22 cellular contexts compared by ENCODE assay signal in the genomic region with DNA sequence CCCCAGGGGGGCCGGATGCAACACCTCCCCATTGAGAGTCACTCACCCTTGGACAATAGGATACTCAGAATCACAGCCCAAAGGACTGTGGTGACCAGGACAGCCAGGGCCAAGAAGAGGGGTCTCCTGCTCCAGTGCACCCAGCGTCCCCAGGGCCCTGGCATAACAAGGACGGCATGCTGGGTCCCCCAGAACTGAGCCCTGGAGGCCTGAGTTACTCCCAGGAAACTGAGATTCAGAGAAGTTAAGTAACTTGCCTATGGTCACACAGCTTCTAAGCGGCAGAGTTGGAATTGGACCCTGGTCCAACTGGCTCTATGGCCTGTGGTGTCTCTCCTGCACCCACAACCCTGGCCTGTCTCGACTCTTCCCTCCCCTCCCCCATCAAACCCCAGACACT. TPM values are rescaled to one million over a fixed set of nuclear protein-coding genes. Genes with fewer than 3 reads are reported as not detected.
DNase-seq lines count a peak whose midpoint lies in the region; FAIRE-seq and TF ChIP-seq lines count a peak whose summit lies in the region.
"Had no signal": no experiment of that assay in that cellular context is flagged by ENCODE, and none has a peak within 500 bp of the region (broad histone marks: within the 10 kb centered on the region; RNA-seq: fewer than 3 reads in every experiment).

No MANE protein-coding gene starts in this region.

- no peak overlapping the region for H3K4ac ChIP-seq in H1 (replicated peaks; ENCODE audit: insufficient read length, low read depth, low read length)
- H3K4ac ChIP-seq in neuronal stem cell (ENCODE audit: low read length) = no peak overlapping the region

- H3K79me1 ChIP-seq in H1 (ENCODE audit: low read depth, low read length) (no peaks in the 10 kb centered on the region), neuronal stem cell (ENCODE audit: low read depth, low read length) (no peaks in the 10 kb centered on the region)

- no peak overlapping the region for H2BK12ac ChIP-seq in H1 (ENCODE audit: low read depth, low read length)
- H2BK12ac ChIP-seq in neuronal stem cell (ENCODE audit: low read length) = no peak overlapping the region

- H3K4me3 ChIP-seq in H1 (ENCODE audit: extremely low read depth in 1 of 4, insufficient read depth in 2 of 4, low read depth in 3 of 4, low read length in 4 of 4) (no peak overlapping the region), neuronal stem cell (ENCODE audit: low read length in 2 of 2) (no peak overlapping the region), prostate gland (no peak overlapping the region)
- H3K4me3 ChIP-seq: BLaER1 treated with 17β-estradiol and CSF1 and Interleukin-3, amounts not matched to agents 10 nM and 100 nM; GM12878; SJSA1 had no signal

- H3K4me1 Mint-ChIP-seq in Calu3 (ENCODE audit: low read depth, unreplicated experiment) = no peaks in the 10 kb centered on the region

- TF ChIP-seq RAD21 in H1 (IDR thresholded peaks at IDR 0.05 in 1 of 2, conservative IDR thresholded peaks at IDR 0.05 in 1 of 2; ENCODE audit: low read depth in 2 of 2, low read length in 2 of 2) = no peak

- H3K9ac ChIP-seq in H1 (replicated peaks in 1 of 4; ENCODE audit: extremely low read depth in 1 of 4, low read depth in 3 of 4, low read length in 3 of 4) (no peak overlapping the region), neuronal stem cell (ENCODE audit: low read depth, low read length, poor library complexity) (no peak overlapping the region)
- H3K9ac ChIP-seq: BLaER1 treated with 17β-estradiol and CSF1 and Interleukin-3, amounts not matched to agents 10 nM and 100 nM had no signal

- H2BK15ac ChIP-seq in H1 (ENCODE audit: low read length) (no peak overlapping the region), neuronal stem cell (ENCODE audit: low read length) (no peak overlapping the region)

- intact Hi-C loops in Calu3 (cut with micrococcal nuclease; ENCODE audit: unreplicated experiment) (no loop called here), prostate gland (cut with DNase I) (no loop called here)

- H2BK20ac ChIP-seq in H1 (ENCODE audit: low read length) = no peak overlapping the region

- TF ChIP-seq POLR2A in H1 (IDR thresholded peaks at IDR 0.05; ENCODE audit: control extremely low read depth in 1 of 2, low read depth in 2 of 2, low read length in 2 of 2) (no peak), prostate gland (IDR thresholded peaks at IDR 0.05) (no peak)

- H3K56ac ChIP-seq in H1 (replicated peaks; ENCODE audit: insufficient read length, low read depth, low read length) = no peak overlapping the region

- H2BK5ac ChIP-seq in H1 (ENCODE audit: low read depth, low read length) (no peak overlapping the region), neuronal stem cell (ENCODE audit: low read length) (no peak overlapping the region)

- no peaks in the 10 kb centered on the region for H3K9me3 ChIP-seq in H1 (ENCODE audit: insufficient read depth in 2 of 2, low read depth in 1 of 2, low read length in 1 of 2)
- H3K9me3 ChIP-seq in neuronal stem cell (replicated peaks in 1 of 2; ENCODE audit: control insufficient read depth in 2 of 2, insufficient read depth in 1 of 2, low read depth in 1 of 2, low read length in 2 of 2) = peaks cover 0 to 2% of the 10 kb centered on the region in 2 donors
- no peaks in the 10 kb centered on the region for H3K9me3 ChIP-seq in prostate gland
- H3K9me3 ChIP-seq: Caco-2, SJSA1 had no signal

- TF ChIP-seq CTCF in H1 (IDR thresholded peaks at IDR 0.05; ENCODE audit: control extremely low read depth in 1 of 3, insufficient read depth in 1 of 3, low read depth in 1 of 3, low read length in 3 of 3) = no peak
- no peak for TF ChIP-seq CTCF in Calu3 (IDR thresholded peaks at IDR 0.05; ENCODE audit: unreplicated experiment)
- TF ChIP-seq CTCF in prostate gland (IDR thresholded peaks at IDR 0.05) = no peak

- no peak overlapping the region for H3K4me3 Mint-ChIP-seq in Calu3 (ENCODE audit: low read depth, unreplicated experiment)

- H3K4me1 ChIP-seq in H1 (replicated peaks in 1 of 4; ENCODE audit: control insufficient read depth in 3 of 4, insufficient read depth in 4 of 4, low read length in 3 of 4) = peaks cover 0 to 15% (median 9%) of the 10 kb centered on the region in 4 experiments; a peak in 6 of 7 replicates
- H3K4me1 ChIP-seq in neuronal stem cell (ENCODE audit: control insufficient read depth in 2 of 2, insufficient read depth in 1 of 2, low read depth in 1 of 2, low read length in 2 of 2) = no peaks in the 10 kb centered on the region
- no peaks in the 10 kb centered on the region for H3K4me1 ChIP-seq in prostate gland (replicated peaks)
- H3K4me1 ChIP-seq: Caco-2, SJSA1 had no signal

- H3K9me3 Mint-ChIP-seq in Calu3 (ENCODE audit: low read depth, unreplicated experiment) = no peaks in the 10 kb centered on the region

- H4K91ac ChIP-seq in H1 (replicated peaks; ENCODE audit: insufficient read length, low read length) = no peak overlapping the region
- no peak overlapping the region for H4K91ac ChIP-seq in neuronal stem cell (ENCODE audit: low read depth, low read length, poor library complexity)

- H3K14ac ChIP-seq in H1 (ENCODE audit: insufficient read length) (no peak overlapping the region), neuronal stem cell (ENCODE audit: low read length) (peak overlapping the region; percentile 56)

- no peak overlapping the region for H3K4me2 ChIP-seq in H1 (ENCODE audit: insufficient read depth in 1 of 2, low read depth in 2 of 2, low read length in 2 of 2)
- no peak overlapping the region for H3K4me2 ChIP-seq in neuronal stem cell (ENCODE audit: insufficient read depth, low read length, poor library complexity, severe bottlenecking)

- H3K36me3 ChIP-seq in H1 (ENCODE audit: control insufficient read depth in 2 of 4, insufficient read depth in 4 of 4, low read length in 3 of 4) (no peaks in the 10 kb centered on the region), neuronal stem cell (replicated peaks in 1 of 2; ENCODE audit: control insufficient read depth in 2 of 2, insufficient read depth in 2 of 2, low read length in 2 of 2) (no peaks in the 10 kb centered on the region), prostate gland (no peaks in the 10 kb centered on the region)
- H3K36me3 ChIP-seq: BLaER1 treated with 17β-estradiol and CSF1 and Interleukin-3, amounts not matched to agents 10 nM and 100 nM; SJSA1 had no signal

- H3K79me2 ChIP-seq in H1 (ENCODE audit: control insufficient read depth in 1 of 2, insufficient read depth in 2 of 2, low read length in 2 of 2) = no peaks in the 10 kb centered on the region

- H4K8ac ChIP-seq in H1 (ENCODE audit: extremely low read depth, insufficient read depth, low read length) (no peak overlapping the region; the same call in 1 of the 2 replicates), neuronal stem cell (ENCODE audit: low read depth, low read length) (no peak overlapping the region)

- CTCF ChIA-PET in H1 (lab: Charles Lee; ENCODE audit: partially characterized antibody) = no interaction called here
- CTCF ChIA-PET in Calu3 (lab: Charles Lee) = no interaction called here

- H4K5ac ChIP-seq in H1 (ENCODE audit: insufficient read length, low read depth, low read length) = no peak overlapping the region

- peaks cover 8% of the 10 kb centered on the region; the same call in 1 of the 2 replicates for H3K23me2 ChIP-seq in H1 (ENCODE audit: low read depth, low read length)

- TF ChIP-seq EP300 in H1 (IDR thresholded peaks at IDR 0.05; ENCODE audit: borderline replicate concordance in 1 of 2, low read depth in 2 of 2, low read length in 2 of 2) = no peak

- H3K27ac ChIP-seq in H1 (ENCODE audit: low read depth, low read length) = no peak overlapping the region
- no peak overlapping the region for H3K27ac ChIP-seq in neuronal stem cell (replicated peaks; ENCODE audit: low read length)
- H3K27ac ChIP-seq in prostate gland = no peak overlapping the region
- H3K27ac ChIP-seq: HL-60, SJSA1 had no signal

- H2BK120ac ChIP-seq in H1 (replicated peaks; ENCODE audit: low read depth, low read length) (no peak overlapping the region), neuronal stem cell (ENCODE audit: low read depth, low read length) (no peak overlapping the region)

- FAIRE-seq in H1 (lab: Jason Lieb, UNC) = no peak
- FAIRE-seq: GM12878, RCC 7860 had no signal

- POLR2A ChIA-PET in H1 (lab: Charles Lee; ENCODE audit: partially characterized antibody) = interaction anchor here (0.5 kb wide), 1 partner anchor 208 kb away, joined by 5 read pairs; no protein-coding TSS in a partner anchor

- H3K27me3 ChIP-seq in H1 (replicated peaks in 1 of 4; ENCODE audit: control insufficient read depth in 3 of 4, extremely low read depth in 1 of 4, insufficient read depth in 3 of 4, low read length in 3 of 4) (peaks cover 27 to 45% (median 44%) of the 10 kb centered on the region in 4 experiments), neuronal stem cell (ENCODE audit: control insufficient read depth in 3 of 3, insufficient read depth in 3 of 3, low read depth in 1 of 3, low read length in 3 of 3) (peaks cover 20 to 53% (median 52%) of the 10 kb centered on the region in 3 experiments), prostate gland (replicated peaks; ENCODE audit: insufficient read depth) (peaks cover 22% of the 10 kb centered on the region)

- H3K18ac ChIP-seq in H1 (ENCODE audit: extremely low read depth, low read length) (no peak overlapping the region), neuronal stem cell (ENCODE audit: low read length) (peak overlapping the region; percentile 17)

- H2AFZ ChIP-seq in H1 (ENCODE audit: low read length) (no peak overlapping the region), neuronal stem cell (ENCODE audit: low read length) (no peak overlapping the region)

- H3K23ac ChIP-seq in H1 (ENCODE audit: insufficient read length) = no peak overlapping the region
- no peak overlapping the region for H3K23ac ChIP-seq in neuronal stem cell (ENCODE audit: low read depth, low read length, poor library complexity)

- peaks cover 0 to 3% of the 10 kb centered on the region in 2 experiments for H4K20me1 ChIP-seq in H1 (replicated peaks in 1 of 2; ENCODE audit: control insufficient read depth in 1 of 2, insufficient read depth in 2 of 2, low read length in 2 of 2)
- H4K20me1 ChIP-seq: BLaER1 treated with 17β-estradiol and CSF1 and Interleukin-3, amounts not matched to agents 10 nM and 100 nM had no signal

- H2AK5ac ChIP-seq in H1 (ENCODE audit: low read depth, low read length) = no peak overlapping the region
- H2AK5ac ChIP-seq in neuronal stem cell (ENCODE audit: low read depth, low read length) = no peak overlapping the region

- H3K36me3 Mint-ChIP-seq in Calu3 (ENCODE audit: insufficient read depth, unreplicated experiment) = no peaks in the 10 kb centered on the region
- H3K36me3 Mint-ChIP-seq: CD4-positive, alpha-beta memory T cell had no signal

- WGBS in H1 (ENCODE audit: extremely low coverage in 1 of 2, insufficient coverage in 1 of 2, insufficient read length in 1 of 2, insufficient replicate concordance in 2 of 2, low coverage in 1 of 2, low lambda C conversion rate in 2 of 2, missing lambda C conversion rate in 1 of 2), 2 experiments = 79% methylated on average over 5 of the region's 5 CpGs; no CpG with 5 or more reads in 1 of the 2 experiments
- WGBS in neuronal stem cell (ENCODE audit: extremely low coverage in 2 of 2, insufficient read length in 2 of 2, insufficient replicate concordance in 1 of 2), 2 donors = no CpG with 5 or more reads among the region's 5 CpGs
- WGBS in prostate gland = 61% methylated on average over 5 of the region's 5 CpGs

- H3K27ac Mint-ChIP-seq in Calu3 (ENCODE audit: unreplicated experiment) = no peak overlapping the region
- H3K27ac Mint-ChIP-seq: CD4-positive, alpha-beta memory T cell; H9 had no signal

- peaks cover 80% of the 10 kb centered on the region for H3K27me3 Mint-ChIP-seq in Calu3 (ENCODE audit: unreplicated experiment)

- DNase-seq in H1 (ENCODE audit: low read depth in 1 of 2, low spot score in 2 of 2) (no peak), neuronal stem cell (ENCODE audit: low spot score) (no peak), Calu3 (no peak), prostate gland (ENCODE audit: low spot score) (no peak)
- DNase-seq: Caco-2; CD4-positive, alpha-beta memory T cell; DND-41; H9; KG1; NCI-H1092; NCI-H1436; NCI-H187 treated with DMSO at 0.1 percent for 48 hours; NCI-H2107; NCI-H446 treated with DMSO at 0.1 percent for 48 hours; NCI-H526 treated with DMSO at 0.1 percent for 48 hours; OCI-M1 had no signal

- no TSS peak for BruUV-seq in Calu3 (replicated peaks; lab: Mats Ljungman, UMichigan)

RNA-seq across cellular contexts. Expression of a gene that starts 0.3 kb away (rescaled TPM):
- 0.35 and 1.0 TPM in 2 replicates for total RNA-seq in H1 (2021; fragmentation: NEBNext Ultra II Directional; extraction: Animal tissue kit (Norgen Biotek cat#: 25700))
- 2.9 and 3.2 TPM in 2 replicates for polyA plus RNA-seq in H1 (2011; rRNA removed)
- polyA plus RNA-seq in H1 (2011; cell fraction: cytosol; rRNA removed) = 2.8 TPM
- polyA plus RNA-seq in H1 (2011; cell fraction: nucleus; rRNA removed) = 2.7 TPM
- 0.69 to 1.7 TPM (median 1.1 TPM) in 4 replicates for polyA plus RNA-seq in H1 (2012, experiment 1 of 2)
- polyA plus RNA-seq in H1 (2012, experiment 2 of 2) = 1.3 TPM
- polyA plus RNA-seq in H1 (2013, experiment 1 of 2) = 0.69 TPM
- polyA plus RNA-seq in H1 (2013, experiment 2 of 2) = 0.66 TPM
- polyA minus RNA-seq in H1 (2011; rRNA and poly(A)+ RNA removed) = not detected in 2 replicates
- not detected for polyA minus RNA-seq in H1 (2011; cell fraction: cytosol; rRNA and poly(A)+ RNA removed)
- polyA minus RNA-seq in H1 (2011; cell fraction: nucleus; rRNA and poly(A)+ RNA removed) = not detected
- polyA plus RNA-seq in neuronal stem cell (2013, experiment 1 of 2) = not detected
- not detected for polyA plus RNA-seq in neuronal stem cell (2013, experiment 2 of 2)
- total RNA-seq in Calu3 (2022) (not detected in 2 replicates), prostate gland (under 1 TPM in 1 of 2 donors, not detected in 1; 0.57 TPM)
- total RNA-seq: Caco-2; CD4-positive, alpha-beta memory T cell; GM12878; H9; HT-29; SJSA1 had no signal
- polyA plus RNA-seq: CD4-positive, alpha-beta memory T cell had no signal

RNA-seq across cellular contexts. Expression of a gene that starts 15.7 kb away (rescaled TPM):
- 0.22 TPM in 1 of 2 replicates, not detected in the other for total RNA-seq in H1 (2021; fragmentation: NEBNext Ultra II Directional; extraction: Animal tissue kit (Norgen Biotek cat#: 25700))
- 0.03 and 0.05 TPM in 2 replicates for polyA plus RNA-seq in H1 (2011; rRNA removed)
- polyA plus RNA-seq in H1 (2011; cell fraction: cytosol; rRNA removed) = 0.05 TPM
- polyA plus RNA-seq in H1 (2011; cell fraction: nucleus; rRNA removed) = 0.04 TPM
- 0.05 to 0.16 TPM (median 0.15 TPM) in 3 of 4 replicates, not detected in the other for polyA plus RNA-seq in H1 (2012, experiment 1 of 2)
- not detected for polyA plus RNA-seq in H1 (2012, experiment 2 of 2)
- 0.10 TPM for polyA plus RNA-seq in H1 (2013, experiment 1 of 2)
- 0.07 TPM for polyA plus RNA-seq in H1 (2013, experiment 2 of 2)
- 0.12 TPM in 1 of 2 replicates, not detected in the other for polyA minus RNA-seq in H1 (2011; rRNA and poly(A)+ RNA removed)
- polyA minus RNA-seq in H1 (2011; cell fraction: cytosol; rRNA and poly(A)+ RNA removed) = not detected
- not detected for polyA minus RNA-seq in H1 (2011; cell fraction: nucleus; rRNA and poly(A)+ RNA removed)
- not detected for polyA plus RNA-seq in neuronal stem cell (2013, experiment 1 of 2)
- polyA plus RNA-seq in neuronal stem cell (2013, experiment 2 of 2) = not detected
- not detected in 2 replicates for total RNA-seq in Calu3 (2022)
- total RNA-seq in prostate gland = 1 to 10 TPM in 1 of 2 donors, under 1 TPM in 1; 0.97 to 1.2 TPM
- total RNA-seq: Caco-2, H9, HT-29, SJSA1 had no signal
- polyA plus RNA-seq: CD4-positive, alpha-beta memory T cell had no signal

RNA-seq across cellular contexts. Expression of a gene that starts 29.7 kb away (rescaled TPM):
- 0.29 TPM in 1 of 2 replicates, not detected in the other for total RNA-seq in H1 (2021; fragmentation: NEBNext Ultra II Directional; extraction: Animal tissue kit (Norgen Biotek cat#: 25700))
- 0.67 TPM in 2 replicates for polyA plus RNA-seq in H1 (2011; rRNA removed)
- 0.32 TPM for polyA plus RNA-seq in H1 (2011; cell fraction: cytosol; rRNA removed)
- polyA plus RNA-seq in H1 (2011; cell fraction: nucleus; rRNA removed) = 1.2 TPM
- polyA plus RNA-seq in H1 (2012, experiment 1 of 2) = 0.39 to 0.69 TPM (median 0.57 TPM) in 3 of 4 replicates, not detected in the other
- polyA plus RNA-seq in H1 (2012, experiment 2 of 2) = 0.41 TPM
- 1.2 TPM for polyA plus RNA-seq in H1 (2013, experiment 1 of 2)
- polyA plus RNA-seq in H1 (2013, experiment 2 of 2) = 1.1 TPM
- 0.12 TPM in 1 of 2 replicates, not detected in the other for polyA minus RNA-seq in H1 (2011; rRNA and poly(A)+ RNA removed)
- polyA minus RNA-seq in H1 (2011; cell fraction: cytosol; rRNA and poly(A)+ RNA removed) = not detected
- polyA minus RNA-seq in H1 (2011; cell fraction: nucleus; rRNA and poly(A)+ RNA removed) = not detected
- 0.03 TPM for polyA plus RNA-seq in neuronal stem cell (2013, experiment 1 of 2)
- not detected for polyA plus RNA-seq in neuronal stem cell (2013, experiment 2 of 2)
- not detected in 2 replicates for total RNA-seq in Calu3 (2022)
- 1 to 10 TPM in 1 of 2 donors, not detected in 1; 1.5 TPM for total RNA-seq in prostate gland
- total RNA-seq: Caco-2; CD4-positive, alpha-beta memory T cell; H9; HT-29; SJSA1 had no signal

RNA-seq across cellular contexts. Expression of a gene that starts 31.4 kb away (rescaled TPM):
- not detected in 2 replicates for total RNA-seq in H1 (2021; fragmentation: NEBNext Ultra II Directional; extraction: Animal tissue kit (Norgen Biotek cat#: 25700))
- not detected in 2 replicates for polyA plus RNA-seq in H1 (2011; rRNA removed)
- polyA plus RNA-seq in H1 (2011; cell fraction: cytosol; rRNA removed) = not detected
- polyA plus RNA-seq in H1 (2011; cell fraction: nucleus; rRNA removed) = not detected
- polyA plus RNA-seq in H1 (2012, experiment 1 of 2) = not detected in 4 replicates
- polyA plus RNA-seq in H1 (2012, experiment 2 of 2) = not detected
- not detected for polyA plus RNA-seq in H1 (2013, experiment 1 of 2)
- not detected for polyA plus RNA-seq in H1 (2013, experiment 2 of 2)
- polyA minus RNA-seq in H1 (2011; rRNA and poly(A)+ RNA removed) = 0.09 TPM in 1 of 2 replicates, not detected in the other
- not detected for polyA minus RNA-seq in H1 (2011; cell fraction: cytosol; rRNA and poly(A)+ RNA removed)
- polyA minus RNA-seq in H1 (2011; cell fraction: nucleus; rRNA and poly(A)+ RNA removed) = not detected
- polyA plus RNA-seq in neuronal stem cell (2013, experiment 1 of 2) = not detected
- not detected for polyA plus RNA-seq in neuronal stem cell (2013, experiment 2 of 2)
- not detected in 2 replicates for total RNA-seq in Calu3 (2022)
- total RNA-seq in prostate gland = 10 to 100 TPM in 1 of 2 donors, not detected in 1; 11.0 TPM
- total RNA-seq: Caco-2; CD4-positive, alpha-beta memory T cell; H9; HT-29; SJSA1 had no signal
- polyA plus RNA-seq: CD4-positive, alpha-beta memory T cell had no signal

RNA-seq across cellular contexts. Expression of a gene that starts 51.0 kb away (rescaled TPM):
- 99.7 and 109 TPM in 2 replicates for total RNA-seq in H1 (2021; fragmentation: NEBNext Ultra II Directional; extraction: Animal tissue kit (Norgen Biotek cat#: 25700))
- polyA plus RNA-seq in H1 (2011; rRNA removed) = 120 TPM in 2 replicates
- polyA plus RNA-seq in H1 (2011; cell fraction: cytosol; rRNA removed) = 100 TPM
- polyA plus RNA-seq in H1 (2011; cell fraction: nucleus; rRNA removed) = 77.3 TPM
- 55.2 to 165 TPM (median 152 TPM) in 4 replicates for polyA plus RNA-seq in H1 (2012, experiment 1 of 2)
- polyA plus RNA-seq in H1 (2012, experiment 2 of 2) = 95.9 TPM
- 60.6 TPM for polyA plus RNA-seq in H1 (2013, experiment 1 of 2)
- polyA plus RNA-seq in H1 (2013, experiment 2 of 2) = 68.5 TPM
- 42.8 and 56.6 TPM in 2 replicates for polyA minus RNA-seq in H1 (2011; rRNA and poly(A)+ RNA removed)
- polyA minus RNA-seq in H1 (2011; cell fraction: cytosol; rRNA and poly(A)+ RNA removed) = 97.4 TPM
- 61.8 TPM for polyA minus RNA-seq in H1 (2011; cell fraction: nucleus; rRNA and poly(A)+ RNA removed)
- 57.8 TPM for polyA plus RNA-seq in neuronal stem cell (2013, experiment 1 of 2)
- 52.6 TPM for polyA plus RNA-seq in neuronal stem cell (2013, experiment 2 of 2)
- total RNA-seq in Calu3 (2022) = 82.4 and 87.3 TPM in 2 replicates
- total RNA-seq in prostate gland = 100 to 1,000 TPM; 105 to 150 TPM
